In genomic region chr13:71867101-71867814, GRCh38 we compare ENCODE assay signal across 8 cellular contexts. TPM values are rescaled to one million over a fixed set of nuclear protein-coding genes. Genes with fewer than 3 reads are reported as not detected.
DNase-seq lines count a peak whose midpoint lies in the region; ATAC-seq and TF ChIP-seq lines count a peak whose summit lies in the region.

Gene DACH1 (minus strand): TSS chr13:71867204.

- H3K27me3 ChIP-seq in hepatocyte: peaks cover 56% of the 10 kb centered on the region

- peak; percentile 34 for DNase-seq in activated naive CD4-positive, alpha-beta T cell treated with anti-CD3 and anti-CD28 coated beads for 36 hours
- no peak for DNase-seq in activated naive CD4-positive, alpha-beta T cell treated with Interleukin-2 at 50 U/mL for 16 hours
- DNase-seq in NCI-H748 treated with DMSO at 0.1 percent for 48 hours (lab: John Stamatoyannopoulos, UW) (peak; percentile 91), astrocyte of the spinal cord (ENCODE audit: low read depth, low spot score) (peak; percentile 65), hepatocyte (ENCODE audit: low spot score) (peak; percentile 76), progenitor cell of endocrine pancreas (ENCODE audit: low spot score, unreplicated experiment) (peak; percentile 19), GM19240 (ENCODE audit: insufficient read length, low spot score) (no peak)

- no peaks in the 10 kb centered on the region for H3K4me1 ChIP-seq in hepatocyte (ENCODE audit: insufficient read depth)

- H3K27me3 Mint-ChIP-seq in activated naive CD4-positive, alpha-beta T cell treated with anti-CD3 and anti-CD28 coated beads for 36 hours (ENCODE audit: low read depth): peaks cover 62% of the 10 kb centered on the region
- H3K27me3 Mint-ChIP-seq in progenitor cell of endocrine pancreas: no peaks in the 10 kb centered on the region

- CTCF ChIA-PET in activated naive CD4-positive, alpha-beta T cell treated with anti-CD3 and anti-CD28 coated beads for 36 hours (lab: Charles Lee): interaction anchor here (1.0 kb wide), 1 partner anchor 12 kb away, joined by 5 read pairs; no protein-coding TSS in a partner anchor

- H3K9me3 Mint-ChIP-seq in activated naive CD4-positive, alpha-beta T cell treated with anti-CD3 and anti-CD28 coated beads for 36 hours: no peaks in the 10 kb centered on the region
- H3K9me3 Mint-ChIP-seq in progenitor cell of endocrine pancreas (ENCODE audit: low read depth): no peaks in the 10 kb centered on the region

- H3K27ac ChIP-seq in hepatocyte: peak within 1 kb of the TSS; percentile 20

- H3K36me3 Mint-ChIP-seq in activated naive CD4-positive, alpha-beta T cell treated with anti-CD3 and anti-CD28 coated beads for 36 hours (ENCODE audit: low read depth): no peaks in the 10 kb centered on the region
- H3K36me3 Mint-ChIP-seq in progenitor cell of endocrine pancreas (ENCODE audit: insufficient read depth): no peaks in the 10 kb centered on the region

- H3K4me3 Mint-ChIP-seq in activated naive CD4-positive, alpha-beta T cell treated with anti-CD3 and anti-CD28 coated beads for 36 hours: peak within 1 kb of the TSS; percentile 74
- peak within 1 kb of the TSS; percentile 95 for H3K4me3 Mint-ChIP-seq in progenitor cell of endocrine pancreas (ENCODE audit: low read depth)

- peak within 1 kb of the TSS; percentile 87 for H3K4me2 ChIP-seq in hepatocyte

- intact Hi-C loops in activated naive CD4-positive, alpha-beta T cell treated with anti-CD3 and anti-CD28 coated beads for 36 hours (cut with micrococcal nuclease): loop anchor here (5.0 kb wide), 1 partner anchor 255 kb away; no protein-coding TSS in a partner anchor

- H2AFZ ChIP-seq in hepatocyte: peak within 1 kb of the TSS; percentile 84

- no peaks in the 10 kb centered on the region for H4K20me1 ChIP-seq in hepatocyte (ENCODE audit: insufficient read depth, poor library complexity, severe bottlenecking)

- 1% methylated on average over 30 of the region's 31 CpGs for WGBS in hepatocyte (ENCODE audit: low lambda C conversion rate, missing lambda C conversion rate)

- peaks cover 9% of the 10 kb centered on the region for H3K79me2 ChIP-seq in hepatocyte

- H3K27ac Mint-ChIP-seq in activated naive CD4-positive, alpha-beta T cell treated with anti-CD3 and anti-CD28 coated beads for 36 hours: no peak within 1 kb of the TSS
- H3K27ac Mint-ChIP-seq in progenitor cell of endocrine pancreas: peak within 1 kb of the TSS; percentile 97

- H3K36me3 ChIP-seq in hepatocyte (replicated peaks; ENCODE audit: insufficient read depth, low read depth): no peaks in the 10 kb centered on the region

- peak; percentile 64 for ATAC-seq in HG03354 (IDR thresholded peaks at IDR 0.05; ENCODE audit: poor library complexity, severe bottlenecking, unreplicated experiment)

- TF ChIP-seq CTCF in astrocyte of the spinal cord (IDR thresholded peaks at IDR 0.05; ENCODE audit: low read depth, low read length) (no peak), hepatocyte (IDR thresholded peaks at IDR 0.05; ENCODE audit: poor library complexity) (no peak), progenitor cell of endocrine pancreas (IDR thresholded peaks at IDR 0.05; ENCODE audit: unreplicated experiment) (no peak)

- no peaks in the 10 kb centered on the region for H3K9me3 ChIP-seq in hepatocyte (ENCODE audit: low read depth)

- H3K9me2 ChIP-seq in hepatocyte (replicated peaks; ENCODE audit: insufficient read depth): no peaks in the 10 kb centered on the region

- H3K4me3 ChIP-seq in astrocyte of the spinal cord (ENCODE audit: low read depth, low read length) (peak within 1 kb of the TSS; percentile 57), hepatocyte (peak within 1 kb of the TSS; percentile 86)

- in situ Hi-C loops in astrocyte of the spinal cord (cut with HindIII; ENCODE audit: low sequenced_read_pairs): no loop called here

- H3K4me1 Mint-ChIP-seq in activated naive CD4-positive, alpha-beta T cell treated with anti-CD3 and anti-CD28 coated beads for 36 hours (ENCODE audit: low read depth): peaks cover 21% of the 10 kb centered on the region
- peaks cover 52% of the 10 kb centered on the region for H3K4me1 Mint-ChIP-seq in progenitor cell of endocrine pancreas (ENCODE audit: low read depth)

RNA-seq across cellular contexts. Expression of gene DACH1, which starts in this region (rescaled TPM):
- not detected for total RNA-seq in activated naive CD4-positive, alpha-beta T cell treated with anti-CD3 and anti-CD28 coated beads for 36 hours
- total RNA-seq in hepatocyte (4.3 and 6.5 TPM in 2 replicates), progenitor cell of endocrine pancreas (34.3 and 37.1 TPM in 2 replicates)
- polyA plus RNA-seq in hepatocyte: 1.1 and 1.3 TPM in 2 replicates

Comparison
In these comparisons a context has a peak if more than half of its experiments do, and no peak if none do; other contexts are left out.
1. Peak in DNase-seq in activated naive CD4-positive, alpha-beta T cell treated with anti-CD3 and anti-CD28 coated beads for 36 hours; RNA of the gene not detected or under 1 TPM.
2. DNase-seq: peak in NCI-H748 treated with DMSO at 0.1 percent for 48 hours (single experiment), astrocyte of the spinal cord (single experiment), hepatocyte (single experiment) and progenitor cell of endocrine pancreas (single experiment); none in activated naive CD4-positive, alpha-beta T cell treated with Interleukin-2 at 50 U/mL for 16 hours (single experiment) and GM19240 (single experiment).